8 cellular contexts compared by ENCODE assay signal in genomic region chr1:218459878-218460277, GRCh38.
DNase-seq lines count a peak whose midpoint lies in the region; ATAC-seq, FAIRE-seq and TF ChIP-seq lines count a peak whose summit lies in the region.

No MANE protein-coding gene starts in this region.

- H3K27me3 ChIP-seq in breast epithelium (no peaks in the 10 kb centered on the region), HepG2 (ENCODE audit: control insufficient read depth in 1 of 2, insufficient read depth in 2 of 2, low read length in 2 of 2) (no peaks in the 10 kb centered on the region; a peak in 1 of 5 replicates)
- no peaks in the 10 kb centered on the region for H3K27me3 ChIP-seq in CD4-positive, alpha-beta memory T cell (ENCODE audit: insufficient read depth, low read length)

- no peak for TF ChIP-seq RAD21 in HepG2 (CRISPR knock-in tag; IDR thresholded peaks at IDR 0.05)

- no peaks in the 10 kb centered on the region for H3K79me2 ChIP-seq in HepG2 (ENCODE audit: insufficient read depth, low read length)

- no peak overlapping the region for H3K9ac ChIP-seq in HepG2 (ENCODE audit: insufficient read depth, low read depth, low read length)

- no peak overlapping the region for H3K27ac Mint-ChIP-seq in CD4-positive, alpha-beta memory T cell
- no peak overlapping the region for H3K27ac Mint-ChIP-seq in activated T-helper 2 cell treated with anti-CD3 and anti-CD28 coated beads, Interferon-gamma antibody, Interleukin-2, Interleukin-4, amounts not matched to agents 10 μg/mL and 5 μg/mL and 100 μg/mL, durations not matched to agents 14 hours and 24 hours and 36 hours

- DNase-seq in GM03348 (ENCODE audit: low spot score) (peak; percentile 89), HuH-7 (ENCODE audit: low spot score) (peak; percentile 28), breast epithelium (ENCODE audit: low spot score in 2 of 2) (peak in 1 of 2 donors; percentile 50), HepG2 (ENCODE audit: low spot score) (peak; percentile 9)
- no peak for DNase-seq in activated T-cell treated with anti-CD3 and anti-CD28 coated beads, Interleukin-2, amount 50 U/mL, for 1 hour
- no peak for DNase-seq in CD4-positive, alpha-beta memory T cell
- no peak for DNase-seq in activated T-helper 2 cell treated with anti-CD3 and anti-CD28 coated beads, Interferon-gamma antibody, Interleukin-2, Interleukin-4, amounts not matched to agents 10 μg/mL and 5 μg/mL and 100 μg/mL, durations not matched to agents 14 hours and 24 hours and 36 hours (ENCODE audit: low spot score)

- no peak overlapping the region for H3K4me2 ChIP-seq in HepG2 (ENCODE audit: low read depth, low read length)

- H3K27ac ChIP-seq in breast epithelium (peak overlapping the region; percentile 85 to 89), HepG2 (ENCODE audit: extremely low read length, insufficient read depth, low read length) (no peak overlapping the region)
- H3K27ac ChIP-seq in CD4-positive, alpha-beta memory T cell (ENCODE audit: low read depth, low read length): no peak overlapping the region

- H3K27me3 Mint-ChIP-seq in CD4-positive, alpha-beta memory T cell: peaks cover 0 to 3% of the 10 kb centered on the region in 2 donors
- no peaks in the 10 kb centered on the region for H3K27me3 Mint-ChIP-seq in activated T-helper 2 cell treated with anti-CD3 and anti-CD28 coated beads, Interferon-gamma antibody, Interleukin-2, Interleukin-4, amounts not matched to agents 10 μg/mL and 5 μg/mL and 100 μg/mL, durations not matched to agents 14 hours and 24 hours and 36 hours (ENCODE audit: low read depth)

- no peaks in the 10 kb centered on the region for H4K20me1 ChIP-seq in HepG2 (ENCODE audit: insufficient read depth, low read length)

- intact Hi-C loops in breast epithelium (cut with DNase I; ENCODE audit: low total_unique reads): no loop called here
- intact Hi-C loops in HepG2 (cut with micrococcal nuclease; ENCODE audit: unreplicated experiment): no loop called here
- intact Hi-C loops in CD4-positive, alpha-beta memory T cell (cut with micrococcal nuclease): no loop called here
- intact Hi-C loops in activated T-helper 2 cell treated with anti-CD3 and anti-CD28 coated beads, Interferon-gamma antibody, Interleukin-2, Interleukin-4, amounts not matched to agents 10 μg/mL and 5 μg/mL and 100 μg/mL, durations not matched to agents 14 hours and 24 hours and 36 hours (cut with micrococcal nuclease): no loop called here

- TF ChIP-seq POLR2A in breast epithelium (IDR thresholded peaks at IDR 0.05) (no peak), HepG2 (IDR thresholded peaks at IDR 0.05; ENCODE audit: insufficient read depth in 1 of 2, low read depth in 2 of 2, low read length in 2 of 2) (no peak)

- no peak for FAIRE-seq in HepG2 (lab: Jason Lieb, UNC)

- H2AFZ ChIP-seq in HepG2 (ENCODE audit: low read length): no peak overlapping the region

- no peak for ATAC-seq in HepG2
- no peak for ATAC-seq in GM21423 (IDR thresholded peaks at IDR 0.05; ENCODE audit: unreplicated experiment)

- H3K36me3 Mint-ChIP-seq in CD4-positive, alpha-beta memory T cell: no peaks in the 10 kb centered on the region
- no peaks in the 10 kb centered on the region for H3K36me3 Mint-ChIP-seq in activated T-helper 2 cell treated with anti-CD3 and anti-CD28 coated beads, Interferon-gamma antibody, Interleukin-2, Interleukin-4, amounts not matched to agents 10 μg/mL and 5 μg/mL and 100 μg/mL, durations not matched to agents 14 hours and 24 hours and 36 hours (ENCODE audit: low read depth)

- POLR2A ChIA-PET in HepG2 (lab: Yijun Ruan, JAX): no interaction called here
- POLR2A ChIA-PET in CD4-positive, alpha-beta memory T cell (lab: Charles Lee; ENCODE audit: partially characterized antibody): no interaction called here

- H3K9me3 ChIP-seq in breast epithelium (no peaks in the 10 kb centered on the region), HepG2 (ENCODE audit: low read length) (no peaks in the 10 kb centered on the region)
- no peaks in the 10 kb centered on the region for H3K9me3 ChIP-seq in CD4-positive, alpha-beta memory T cell (ENCODE audit: control insufficient read depth in 1 of 2, low read length in 2 of 2)

- TF ChIP-seq CTCF in breast epithelium (IDR thresholded peaks at IDR 0.05) (no peak), HepG2 (CRISPR knock-in tag; IDR thresholded peaks at IDR 0.05) (no peak)

- CTCF ChIA-PET in HepG2 (lab: Yijun Ruan, JAX; ENCODE audit: low intra/inter-chr PET ratio, low total read pairs): no interaction called here
- CTCF ChIA-PET in CD4-positive, alpha-beta memory T cell (lab: Charles Lee; ENCODE audit: partially characterized antibody): no interaction called here

- H3K36me3 ChIP-seq in breast epithelium (no peaks in the 10 kb centered on the region), HepG2 (replicated peaks in 1 of 2; ENCODE audit: control insufficient read depth in 1 of 2, insufficient read depth in 2 of 2, low read length in 2 of 2) (no peaks in the 10 kb centered on the region)
- no peaks in the 10 kb centered on the region for H3K36me3 ChIP-seq in CD4-positive, alpha-beta memory T cell (ENCODE audit: insufficient read depth, low read length)

- H3K9me3 Mint-ChIP-seq in CD4-positive, alpha-beta memory T cell: no peaks in the 10 kb centered on the region
- no peaks in the 10 kb centered on the region for H3K9me3 Mint-ChIP-seq in activated T-helper 2 cell treated with anti-CD3 and anti-CD28 coated beads, Interferon-gamma antibody, Interleukin-2, Interleukin-4, amounts not matched to agents 10 μg/mL and 5 μg/mL and 100 μg/mL, durations not matched to agents 14 hours and 24 hours and 36 hours

- 23% methylated on average over 3 of the region's 4 CpGs for WGBS in HepG2 (ENCODE audit: low lambda C conversion rate)

- TF ChIP-seq EP300 in HepG2 (IDR thresholded peaks at IDR 0.05; ENCODE audit: low read depth in 2 of 2, low read length in 2 of 2) (no peak), HepG2 (CRISPR knock-in tag; IDR thresholded peaks at IDR 0.05; ENCODE audit: borderline replicate concordance) (no peak)

- H3K4me3 ChIP-seq in breast epithelium (peak overlapping the region in 1 of 3 donors; percentile 37), HepG2 (replicated peaks in 1 of 3; ENCODE audit: insufficient read depth in 1 of 3, low read depth in 2 of 3, low read length in 3 of 3) (no peak overlapping the region)
- H3K4me3 ChIP-seq in CD4-positive, alpha-beta memory T cell (ENCODE audit: low read length in 2 of 2): no peak overlapping the region

- no peaks in the 10 kb centered on the region for H3K4me1 Mint-ChIP-seq in CD4-positive, alpha-beta memory T cell
- no peaks in the 10 kb centered on the region for H3K4me1 Mint-ChIP-seq in activated T-helper 2 cell treated with anti-CD3 and anti-CD28 coated beads, Interferon-gamma antibody, Interleukin-2, Interleukin-4, amounts not matched to agents 10 μg/mL and 5 μg/mL and 100 μg/mL, durations not matched to agents 14 hours and 24 hours and 36 hours (ENCODE audit: low read depth)

- H3K4me1 ChIP-seq in breast epithelium (no peaks in the 10 kb centered on the region), HepG2 (ENCODE audit: insufficient read depth, low read length) (no peaks in the 10 kb centered on the region)
- H3K4me1 ChIP-seq in CD4-positive, alpha-beta memory T cell (ENCODE audit: insufficient read depth, low read length): no peaks in the 10 kb centered on the region

- in situ Hi-C loops in HepG2 (cut with HindIII; ENCODE audit: extremely low pct_ligation_motif_present, low pct_unique_long_range_greater_than_20kb): no loop called here

- H3K4me3 Mint-ChIP-seq in CD4-positive, alpha-beta memory T cell: no peak overlapping the region
- H3K4me3 Mint-ChIP-seq in activated T-helper 2 cell treated with anti-CD3 and anti-CD28 coated beads, Interferon-gamma antibody, Interleukin-2, Interleukin-4, amounts not matched to agents 10 μg/mL and 5 μg/mL and 100 μg/mL, durations not matched to agents 14 hours and 24 hours and 36 hours (ENCODE audit: low read depth): no peak overlapping the region

- BruUV-seq in HepG2 (replicated peaks; lab: Mats Ljungman, UMichigan): no TSS peak

TF ChIP-seq in HepG2, 621 proteins besides CTCF, POLR2A, EP300 and RAD21:
- TF ChIP-seq GZF1 (CRISPR knock-in tag; IDR thresholded peaks at IDR 0.05) (0 out of 2 replicates have a peak, but pooled peaks have one; percentile 58), FOSL2 (CRISPR knock-in tag; IDR thresholded peaks at IDR 0.05) (peak; percentile 39), ZNF317 (CRISPR knock-in tag; IDR thresholded peaks at IDR 0.05) (no peak)

Comparison
In these comparisons a context has a peak if more than half of its experiments do, and no peak if none do; other contexts are left out.
1. DNase-seq: peak in GM03348 (single experiment), HuH-7 (single experiment) and HepG2 (single experiment); none in activated T-cell treated with anti-CD3 and anti-CD28 coated beads, Interleukin-2, amount 50 U/mL, for 1 hour (single experiment), CD4-positive, alpha-beta memory T cell (0 of 5) and activated T-helper 2 cell treated with anti-CD3 and anti-CD28 coated beads, Interferon-gamma antibody, Interleukin-2, Interleukin-4, amounts not matched to agents 10 μg/mL and 5 μg/mL and 100 μg/mL, durations not matched to agents 14 hours and 24 hours and 36 hours (single experiment).
2. H3K27ac ChIP-seq: peak in breast epithelium (2 of 2); none in HepG2 (single experiment) and CD4-positive, alpha-beta memory T cell (single experiment).